1 cellular context compared by ENCODE assay signal in genomic region chr14:60647081-60647836, GRCh38.
A peak's percentile ranks its signal among the peaks of the same experiment; 100 is the strongest.
TF ChIP-seq lines count a peak whose summit lies in the region.

No MANE protein-coding gene starts in this region.

TF ChIP-seq in HepG2, 621 proteins besides CTCF, POLR2A, EP300 and RAD21 (continued from another document and continues in another):
- TF ChIP-seq ZNF800 (CRISPR knock-in tag; IDR thresholded peaks at IDR 0.05) = peak; percentile 96
- no peak for TF ChIP-seq MXD1 (CRISPR knock-in tag; IDR thresholded peaks at IDR 0.05)
- 0 out of 2 replicates have a peak, but pooled peaks have one; percentile 39 for TF ChIP-seq HIC2 (CRISPR knock-in tag; IDR thresholded peaks at IDR 0.05; ENCODE audit: low read depth)
- TF ChIP-seq ZNF75D (CRISPR knock-in tag; IDR thresholded peaks at IDR 0.05; ENCODE audit: borderline replicate concordance) = no peak
- TF ChIP-seq, protein P1, sequence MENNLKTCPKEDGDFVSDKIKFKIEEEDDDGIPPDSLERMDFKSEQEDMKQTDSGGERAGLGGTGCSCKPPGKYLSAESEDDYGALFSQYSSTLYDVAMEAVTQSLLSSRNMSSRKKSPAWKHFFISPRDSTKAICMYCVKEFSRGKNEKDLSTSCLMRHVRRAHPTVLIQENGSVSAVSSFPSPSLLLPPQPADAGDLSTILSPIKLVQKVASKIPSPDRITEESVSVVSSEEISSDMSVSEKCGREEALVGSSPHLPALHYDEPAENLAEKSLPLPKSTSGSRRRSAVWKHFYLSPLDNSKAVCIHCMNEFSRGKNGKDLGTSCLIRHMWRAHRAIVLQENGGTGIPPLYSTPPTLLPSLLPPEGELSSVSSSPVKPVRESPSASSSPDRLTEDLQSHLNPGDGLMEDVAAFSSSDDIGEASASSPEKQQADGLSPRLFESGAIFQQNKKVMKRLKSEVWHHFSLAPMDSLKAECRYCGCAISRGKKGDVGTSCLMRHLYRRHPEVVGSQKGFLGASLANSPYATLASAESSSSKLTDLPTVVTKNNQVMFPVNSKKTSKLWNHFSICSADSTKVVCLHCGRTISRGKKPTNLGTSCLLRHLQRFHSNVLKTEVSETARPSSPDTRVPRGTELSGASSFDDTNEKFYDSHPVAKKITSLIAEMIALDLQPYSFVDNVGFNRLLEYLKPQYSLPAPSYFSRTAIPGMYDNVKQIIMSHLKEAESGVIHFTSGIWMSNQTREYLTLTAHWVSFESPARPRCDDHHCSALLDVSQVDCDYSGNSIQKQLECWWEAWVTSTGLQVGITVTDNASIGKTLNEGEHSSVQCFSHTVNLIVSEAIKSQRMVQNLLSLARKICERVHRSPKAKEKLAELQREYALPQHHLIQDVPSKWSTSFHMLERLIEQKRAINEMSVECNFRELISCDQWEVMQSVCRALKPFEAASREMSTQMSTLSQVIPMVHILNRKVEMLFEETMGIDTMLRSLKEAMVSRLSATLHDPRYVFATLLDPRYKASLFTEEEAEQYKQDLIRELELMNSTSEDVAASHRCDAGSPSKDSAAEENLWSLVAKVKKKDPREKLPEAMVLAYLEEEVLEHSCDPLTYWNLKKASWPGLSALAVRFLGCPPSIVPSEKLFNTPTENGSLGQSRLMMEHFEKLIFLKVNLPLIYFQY (CRISPR knock-in tag; IDR thresholded peaks at IDR 0.05; ENCODE audit: borderline replicate concordance) = peak; percentile 20; the same call in 1 of the 2 replicates
- no peak for TF ChIP-seq ZNF850 (CRISPR knock-in tag; conservative IDR thresholded peaks at IDR 0.05)
- TF ChIP-seq, protein P2, sequence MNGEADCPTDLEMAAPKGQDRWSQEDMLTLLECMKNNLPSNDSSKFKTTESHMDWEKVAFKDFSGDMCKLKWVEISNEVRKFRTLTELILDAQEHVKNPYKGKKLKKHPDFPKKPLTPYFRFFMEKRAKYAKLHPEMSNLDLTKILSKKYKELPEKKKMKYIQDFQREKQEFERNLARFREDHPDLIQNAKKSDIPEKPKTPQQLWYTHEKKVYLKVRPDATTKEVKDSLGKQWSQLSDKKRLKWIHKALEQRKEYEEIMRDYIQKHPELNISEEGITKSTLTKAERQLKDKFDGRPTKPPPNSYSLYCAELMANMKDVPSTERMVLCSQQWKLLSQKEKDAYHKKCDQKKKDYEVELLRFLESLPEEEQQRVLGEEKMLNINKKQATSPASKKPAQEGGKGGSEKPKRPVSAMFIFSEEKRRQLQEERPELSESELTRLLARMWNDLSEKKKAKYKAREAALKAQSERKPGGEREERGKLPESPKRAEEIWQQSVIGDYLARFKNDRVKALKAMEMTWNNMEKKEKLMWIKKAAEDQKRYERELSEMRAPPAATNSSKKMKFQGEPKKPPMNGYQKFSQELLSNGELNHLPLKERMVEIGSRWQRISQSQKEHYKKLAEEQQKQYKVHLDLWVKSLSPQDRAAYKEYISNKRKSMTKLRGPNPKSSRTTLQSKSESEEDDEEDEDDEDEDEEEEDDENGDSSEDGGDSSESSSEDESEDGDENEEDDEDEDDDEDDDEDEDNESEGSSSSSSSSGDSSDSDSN (CRISPR knock-in tag; IDR thresholded peaks at IDR 0.05) = peak; percentile 79; the same call in 1 of the 2 replicates
- no peak for TF ChIP-seq ZNF337 (CRISPR knock-in tag; IDR thresholded peaks at IDR 0.05; ENCODE audit: borderline replicate concordance, low read depth)
- TF ChIP-seq, protein P3, sequence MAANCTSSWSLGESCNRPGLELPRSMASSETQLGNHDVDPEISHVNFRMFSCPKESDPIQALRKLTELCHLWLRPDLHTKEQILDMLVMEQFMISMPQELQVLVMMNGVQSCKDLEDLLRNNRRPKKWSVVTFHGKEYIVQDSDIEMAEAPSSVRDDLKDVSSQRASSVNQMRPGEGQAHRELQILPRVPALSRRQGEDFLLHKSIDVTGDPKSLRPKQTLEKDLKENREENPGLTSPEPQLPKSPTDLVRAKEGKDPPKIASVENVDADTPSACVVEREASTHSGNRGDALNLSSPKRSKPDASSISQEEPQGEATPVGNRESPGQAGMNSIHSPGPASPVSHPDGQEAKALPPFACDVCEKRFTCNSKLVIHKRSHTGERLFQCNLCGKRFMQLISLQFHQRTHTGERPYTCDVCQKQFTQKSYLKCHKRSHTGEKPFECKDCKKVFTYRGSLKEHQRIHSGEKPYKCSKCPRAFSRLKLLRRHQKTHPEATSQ (CRISPR knock-in tag; IDR thresholded peaks at IDR 0.05; ENCODE audit: borderline replicate concordance) = no peak
- TF ChIP-seq THYN1 (CRISPR knock-in tag; IDR thresholded peaks at IDR 0.05; ENCODE audit: borderline replicate concordance, low read depth) = no peak
- no peak for TF ChIP-seq SKIL (CRISPR knock-in tag; IDR thresholded peaks at IDR 0.05; ENCODE audit: borderline replicate concordance)
- TF ChIP-seq ARNT2 (CRISPR knock-in tag; IDR thresholded peaks at IDR 0.05; ENCODE audit: low read depth) = 0 out of 2 replicates have a peak, but pooled peaks have one; percentile 9
- TF ChIP-seq JUN (CRISPR knock-in tag; IDR thresholded peaks at IDR 0.05) = no peak
- peak; percentile 62 for TF ChIP-seq GFI1 (CRISPR knock-in tag; IDR thresholded peaks at IDR 0.05; ENCODE audit: borderline replicate concordance)
- TF ChIP-seq, protein P4, sequence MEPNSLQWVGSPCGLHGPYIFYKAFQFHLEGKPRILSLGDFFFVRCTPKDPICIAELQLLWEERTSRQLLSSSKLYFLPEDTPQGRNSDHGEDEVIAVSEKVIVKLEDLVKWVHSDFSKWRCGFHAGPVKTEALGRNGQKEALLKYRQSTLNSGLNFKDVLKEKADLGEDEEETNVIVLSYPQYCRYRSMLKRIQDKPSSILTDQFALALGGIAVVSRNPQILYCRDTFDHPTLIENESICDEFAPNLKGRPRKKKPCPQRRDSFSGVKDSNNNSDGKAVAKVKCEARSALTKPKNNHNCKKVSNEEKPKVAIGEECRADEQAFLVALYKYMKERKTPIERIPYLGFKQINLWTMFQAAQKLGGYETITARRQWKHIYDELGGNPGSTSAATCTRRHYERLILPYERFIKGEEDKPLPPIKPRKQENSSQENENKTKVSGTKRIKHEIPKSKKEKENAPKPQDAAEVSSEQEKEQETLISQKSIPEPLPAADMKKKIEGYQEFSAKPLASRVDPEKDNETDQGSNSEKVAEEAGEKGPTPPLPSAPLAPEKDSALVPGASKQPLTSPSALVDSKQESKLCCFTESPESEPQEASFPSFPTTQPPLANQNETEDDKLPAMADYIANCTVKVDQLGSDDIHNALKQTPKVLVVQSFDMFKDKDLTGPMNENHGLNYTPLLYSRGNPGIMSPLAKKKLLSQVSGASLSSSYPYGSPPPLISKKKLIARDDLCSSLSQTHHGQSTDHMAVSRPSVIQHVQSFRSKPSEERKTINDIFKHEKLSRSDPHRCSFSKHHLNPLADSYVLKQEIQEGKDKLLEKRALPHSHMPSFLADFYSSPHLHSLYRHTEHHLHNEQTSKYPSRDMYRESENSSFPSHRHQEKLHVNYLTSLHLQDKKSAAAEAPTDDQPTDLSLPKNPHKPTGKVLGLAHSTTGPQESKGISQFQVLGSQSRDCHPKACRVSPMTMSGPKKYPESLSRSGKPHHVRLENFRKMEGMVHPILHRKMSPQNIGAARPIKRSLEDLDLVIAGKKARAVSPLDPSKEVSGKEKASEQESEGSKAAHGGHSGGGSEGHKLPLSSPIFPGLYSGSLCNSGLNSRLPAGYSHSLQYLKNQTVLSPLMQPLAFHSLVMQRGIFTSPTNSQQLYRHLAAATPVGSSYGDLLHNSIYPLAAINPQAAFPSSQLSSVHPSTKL (CRISPR knock-in tag; IDR thresholded peaks at IDR 0.05) = peak; percentile 49; the same call in 1 of the 2 replicates
- TF ChIP-seq MED1 (CRISPR knock-in tag; IDR thresholded peaks at IDR 0.05) = 0 out of 2 replicates have a peak, but pooled peaks have one; percentile 19
- no peak for TF ChIP-seq ZNF225 (CRISPR knock-in tag; IDR thresholded peaks at IDR 0.05)
- TF ChIP-seq, protein P5, sequence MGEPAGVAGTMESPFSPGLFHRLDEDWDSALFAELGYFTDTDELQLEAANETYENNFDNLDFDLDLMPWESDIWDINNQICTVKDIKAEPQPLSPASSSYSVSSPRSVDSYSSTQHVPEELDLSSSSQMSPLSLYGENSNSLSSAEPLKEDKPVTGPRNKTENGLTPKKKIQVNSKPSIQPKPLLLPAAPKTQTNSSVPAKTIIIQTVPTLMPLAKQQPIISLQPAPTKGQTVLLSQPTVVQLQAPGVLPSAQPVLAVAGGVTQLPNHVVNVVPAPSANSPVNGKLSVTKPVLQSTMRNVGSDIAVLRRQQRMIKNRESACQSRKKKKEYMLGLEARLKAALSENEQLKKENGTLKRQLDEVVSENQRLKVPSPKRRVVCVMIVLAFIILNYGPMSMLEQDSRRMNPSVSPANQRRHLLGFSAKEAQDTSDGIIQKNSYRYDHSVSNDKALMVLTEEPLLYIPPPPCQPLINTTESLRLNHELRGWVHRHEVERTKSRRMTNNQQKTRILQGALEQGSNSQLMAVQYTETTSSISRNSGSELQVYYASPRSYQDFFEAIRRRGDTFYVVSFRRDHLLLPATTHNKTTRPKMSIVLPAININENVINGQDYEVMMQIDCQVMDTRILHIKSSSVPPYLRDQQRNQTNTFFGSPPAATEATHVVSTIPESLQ (CRISPR knock-in tag; conservative IDR thresholded peaks at IDR 0.05) = no peak
- TF ChIP-seq ZFY (CRISPR knock-in tag; IDR thresholded peaks at IDR 0.05) = peak; percentile 69
- 0 out of 2 replicates have a peak, but pooled peaks have one; percentile 45 for TF ChIP-seq ZNF580 (CRISPR knock-in tag; IDR thresholded peaks at IDR 0.05; ENCODE audit: borderline replicate concordance, low read depth)
- TF ChIP-seq NR2F1 (CRISPR knock-in tag; IDR thresholded peaks at IDR 0.05) = no peak
- TF ChIP-seq ZNF687 (CRISPR knock-in tag; IDR thresholded peaks at IDR 0.05) = peak; percentile 77
